13 cellular contexts compared by ENCODE assay signal in the genomic region with DNA sequence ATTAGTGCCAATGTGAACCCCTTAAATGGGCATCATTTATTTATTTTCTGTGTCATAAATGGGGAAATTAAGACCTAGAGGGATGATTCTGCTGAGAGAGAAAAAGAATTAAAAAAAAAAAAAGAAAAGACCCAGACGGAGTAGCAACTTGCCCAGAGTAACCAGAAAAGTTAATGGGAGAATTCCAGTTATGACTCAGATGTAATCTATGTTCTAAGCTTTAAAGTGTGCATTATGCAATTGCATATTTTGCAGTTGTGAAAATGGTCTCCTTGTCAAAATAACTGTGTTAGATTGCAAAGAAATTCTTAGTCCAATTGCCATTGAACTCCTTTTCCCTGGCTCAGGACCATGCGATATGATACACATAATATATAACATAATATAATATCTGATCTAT. TPM values are rescaled to one million over a fixed set of nuclear protein-coding genes. Genes with fewer than 3 reads are reported as not detected.
A peak's percentile ranks its signal among the peaks of the same experiment; 100 is the strongest.
DNase-seq lines count a peak whose midpoint lies in the region; ATAC-seq and TF ChIP-seq lines count a peak whose summit lies in the region.
"Had no signal": no experiment of that assay in that cellular context is flagged by ENCODE, and none has a peak within 500 bp of the region (broad histone marks: within the 10 kb centered on the region; RNA-seq: fewer than 3 reads in every experiment).

No MANE protein-coding gene starts in this region.

- peak overlapping the region; percentile 45 for H3K4me2 ChIP-seq in skeletal muscle satellite cell (ENCODE audit: low read length)

- TF ChIP-seq CTCF in RWPE2 (IDR thresholded peaks at IDR 0.05; ENCODE audit: poor library complexity, severe bottlenecking), result no peak

- H3K27ac ChIP-seq in RWPE2 (ENCODE audit: poor library complexity, severe bottlenecking), result peak overlapping the region; percentile 53

- peak; percentile 87 for DNase-seq in GM03348 (ENCODE audit: low spot score)
- no peak for DNase-seq in RWPE2 (ENCODE audit: low spot score)
- peak; percentile 94 for DNase-seq in fibroblast of peridontal ligament (ENCODE audit: extremely low read depth)
- no peak for DNase-seq in stimulated activated CD4-positive, alpha-beta T cell treated with anti-CD3 and anti-CD28 coated beads, Interleukin-15, amount 100 ng/mL, for 24 hours
- DNase-seq in medulla oblongata (ENCODE audit: extremely low spot score), result no peak
- DNase-seq in hypothalamus (lab: John Stamatoyannopoulos, UW), result no peak
- DNase-seq: activated CD4-positive, alpha-beta T cell treated with anti-CD3 and anti-CD28 coated beads, Interleukin-2, amount 10 ng/mL, durations not matched to agents 24 days and 14 days; activated T-cell treated with anti-CD3 and anti-CD28 coated beads, Interleukin-2, amount 50 U/mL, for 72 hours; effector CD4-positive, alpha-beta T cell; NCI-H1105; NCI-H2227 treated with DMSO at 0.1 percent for 48 hours; OCI-M1 had no signal

- H3K4me3 ChIP-seq in RWPE2 (ENCODE audit: severe bottlenecking), result no peak overlapping the region
- H3K4me3 ChIP-seq in skeletal muscle satellite cell (ENCODE audit: low read length), result no peak overlapping the region

- no peaks in the 10 kb centered on the region for H3K9me3 ChIP-seq in RWPE2 (ENCODE audit: severe bottlenecking)
- H3K9me3 ChIP-seq in skeletal muscle satellite cell (replicated peaks; ENCODE audit: low read length), result no peaks in the 10 kb centered on the region

- peak overlapping the region; percentile 4 for H3K9ac ChIP-seq in skeletal muscle satellite cell (ENCODE audit: low read depth, low read length)

- H3K27me3 ChIP-seq in RWPE2 (ENCODE audit: insufficient read depth, poor library complexity, severe bottlenecking), result no peaks in the 10 kb centered on the region
- no peaks in the 10 kb centered on the region for H3K27me3 ChIP-seq in skeletal muscle satellite cell (ENCODE audit: control insufficient read depth, insufficient read depth, low read length)

- H3K4me1 ChIP-seq in RWPE2 (ENCODE audit: insufficient read depth, poor library complexity, severe bottlenecking), result peaks cover 27% of the 10 kb centered on the region
- H3K4me1 ChIP-seq in skeletal muscle satellite cell (ENCODE audit: control insufficient read depth, insufficient read depth, low read length), result peaks cover 28% of the 10 kb centered on the region

- H3K36me3 ChIP-seq in RWPE2 (ENCODE audit: low read depth), result no peaks in the 10 kb centered on the region
- H3K36me3 ChIP-seq in skeletal muscle satellite cell (ENCODE audit: insufficient read depth, low read length), result no peaks in the 10 kb centered on the region

- ATAC-seq in RWPE2 (ENCODE audit: low read depth), result peak; percentile 69
- ATAC-seq: activated T-cell treated with anti-CD3 and anti-CD28 coated beads, Interleukin-2, amount 50 U/mL, for 72 hours had no signal

RNA-seq across cellular contexts. Expression of gene TBX2, which starts 38.6 kb away (rescaled TPM):
- total RNA-seq in skeletal muscle satellite cell (2012; rRNA removed), result 32.4 and 33.0 TPM in 2 replicates
- total RNA-seq: activated CD4-positive, alpha-beta T cell treated with anti-CD3 and anti-CD28 coated beads, Interleukin-2, amount 10 ng/mL, durations not matched to agents 24 days and 14 days had no signal

Comparison
In these comparisons a context has a peak if more than half of its experiments do, and no peak if none do; other contexts are left out.
1. DNase-seq: peak in GM03348 (single experiment) and fibroblast of peridontal ligament (single experiment); none in RWPE2 (single experiment), stimulated activated CD4-positive, alpha-beta T cell treated with anti-CD3 and anti-CD28 coated beads, Interleukin-15, amount 100 ng/mL, for 24 hours (single experiment), medulla oblongata (single experiment) and hypothalamus (0 of 51).